ENCODE assay signal across 21 cellular contexts in genomic region chr5:14426521-14426920, GRCh38.
A peak's percentile ranks its signal among the peaks of the same experiment; 100 is the strongest.
DNase-seq lines count a peak whose midpoint lies in the region; ATAC-seq and TF ChIP-seq lines count a peak whose summit lies in the region.
"Had no signal": no experiment of that assay in that cellular context is flagged by ENCODE, and none has a peak within 500 bp of the region (broad histone marks: within the 10 kb centered on the region; RNA-seq: fewer than 3 reads in every experiment).

No MANE protein-coding gene starts in this region.

- no peak overlapping the region for H3K27ac ChIP-seq in PC-3 (ENCODE audit: low read length)
- H3K27ac ChIP-seq: RWPE1 had no signal

- H2AFZ ChIP-seq in PC-3 (ENCODE audit: low read length), result no peak overlapping the region

- H3K9me3 ChIP-seq in PC-3 (ENCODE audit: low read length), result no peaks in the 10 kb centered on the region
- H3K9me3 ChIP-seq: Caco-2 had no signal

- 0 out of 2 replicates have a peak, but pooled peaks cover 3% of the 10 kb centered on the region for H4K20me1 ChIP-seq in PC-3 (ENCODE audit: low read length)

- H3K27ac Mint-ChIP-seq in HFFc6 (no peak overlapping the region; the same call in 1 of the 2 replicates), chondrocyte (ENCODE audit: unreplicated experiment) (peak overlapping the region; percentile 34), nephron (peak overlapping the region; percentile 32 to 68 (median 55))
- H3K27ac Mint-ChIP-seq: CD8-positive, alpha-beta T cell had no signal

- peaks cover 63% of the 10 kb centered on the region for H3K36me3 ChIP-seq in PC-3 (ENCODE audit: low read depth, low read length)

- no peak overlapping the region for H3K4me2 ChIP-seq in PC-3 (ENCODE audit: low read length)

- H3K4me1 Mint-ChIP-seq in HFFc6 (ENCODE audit: low read depth), result peaks cover 80% of the 10 kb centered on the region
- peaks cover 86% of the 10 kb centered on the region for H3K4me1 Mint-ChIP-seq in chondrocyte (ENCODE audit: low read depth)
- H3K4me1 Mint-ChIP-seq in nephron, result peaks cover 83% of the 10 kb centered on the region

- no peaks in the 10 kb centered on the region; the same call in none of the 2 replicates for H3K9me3 Mint-ChIP-seq in HFFc6
- H3K9me3 Mint-ChIP-seq in chondrocyte (ENCODE audit: low read depth), result no peaks in the 10 kb centered on the region
- no peaks in the 10 kb centered on the region for H3K9me3 Mint-ChIP-seq in nephron
- H3K9me3 Mint-ChIP-seq: CD8-positive, alpha-beta T cell had no signal

- CTCF ChIA-PET in PC-3 (lab: Charles Lee), result no interaction called here

- peaks cover 69% of the 10 kb centered on the region for H3K36me3 Mint-ChIP-seq in HFFc6 (ENCODE audit: low read depth)
- peaks cover 15% of the 10 kb centered on the region for H3K36me3 Mint-ChIP-seq in chondrocyte (ENCODE audit: low read depth)
- H3K36me3 Mint-ChIP-seq in nephron (ENCODE audit: low read depth), result peaks cover 54% of the 10 kb centered on the region
- H3K36me3 Mint-ChIP-seq: CD8-positive, alpha-beta T cell had no signal

- no peaks in the 10 kb centered on the region for H3K9me2 ChIP-seq in PC-3 (replicated peaks; ENCODE audit: low read length)

- intact Hi-C loops in PC-3 (cut with micrococcal nuclease), result no loop called here

- H3K27me3 Mint-ChIP-seq in HFFc6 (ENCODE audit: insufficient read depth), result peaks cover 51% of the 10 kb centered on the region
- H3K27me3 Mint-ChIP-seq in chondrocyte (ENCODE audit: low read depth), result no peaks in the 10 kb centered on the region
- H3K27me3 Mint-ChIP-seq in nephron (ENCODE audit: low read depth), result no peaks in the 10 kb centered on the region

- ATAC-seq in PC-3, result no peak
- ATAC-seq: CD8-positive, alpha-beta T cell had no signal

- no peak overlapping the region for H3K4me3 ChIP-seq in PC-3 (ENCODE audit: low read length)

- in situ Hi-C loops in GM13976 (cut with MboI; ENCODE audit: low sequenced_read_pairs, unreplicated experiment), result no loop called here

- H3K9ac ChIP-seq in PC-3 (ENCODE audit: low read length), result no peak overlapping the region

- TF ChIP-seq CTCF in HFFc6 (IDR thresholded peaks at IDR 0.05) (no peak), chondrocyte (IDR thresholded peaks at IDR 0.05) (no peak), nephron (IDR thresholded peaks at IDR 0.05; ENCODE audit: unreplicated experiment in 3 of 3) (no peak), PC-3 (conservative IDR thresholded peaks at IDR 0.05; ENCODE audit: low read depth, low read length) (no peak), GM13976 (IDR thresholded peaks at IDR 0.05; ENCODE audit: borderline replicate concordance, control extremely low read depth, extremely low read depth, insufficient read depth, missing control alignments) (no peak)

- H3K27me3 ChIP-seq in PC-3 (ENCODE audit: low read length), result no peaks in the 10 kb centered on the region

- H3K4me3 Mint-ChIP-seq in HFFc6 (peak overlapping the region; percentile 14; the same call in 1 of the 2 replicates), chondrocyte (ENCODE audit: unreplicated experiment) (no peak overlapping the region), nephron (peak overlapping the region in 1 of 3 experiments; percentile 4)
- H3K4me3 Mint-ChIP-seq: CD8-positive, alpha-beta T cell had no signal

- no TSS peak for BruUV-seq in PC-3 (replicated peaks; lab: Mats Ljungman, UMichigan)

- no peaks in the 10 kb centered on the region for H3F3A ChIP-seq in PC-3 (ENCODE audit: low read length, unreplicated experiment)

- POLR2A ChIA-PET in PC-3 (lab: Charles Lee; ENCODE audit: unreplicated experiment), result no interaction called here

- H3K4me1 ChIP-seq in PC-3 (ENCODE audit: insufficient read depth, low read length), result peaks cover 10% of the 10 kb centered on the region
- H3K4me1 ChIP-seq: Caco-2 had no signal

- peaks cover 53% of the 10 kb centered on the region for H3K79me2 ChIP-seq in PC-3 (ENCODE audit: low read length)

- DNase-seq in HFFc6 (no peak), chondrocyte (ENCODE audit: low spot score) (no peak), PC-3 (no peak), HPDE6-E6E7 (ENCODE audit: extremely low spot score) (no peak), ureter (ENCODE audit: low spot score) (no peak), GM13976 (ENCODE audit: low spot score) (no peak)
- DNase-seq: Caco-2; CD8-positive, alpha-beta T cell; DMS79; EL; GF-D8; NCI-H1048; NCI-H1417; NCI-H1694 treated with DMSO at 0.1 percent for 48 hours; NCI-H2081; NCI-H226; NCI-H510A; NCI-H69; SHP77 had no signal
